Comparison of ENCODE assay signal across 1 cellular context in genomic region chr1:54714881-54715492, GRCh38.
TF ChIP-seq lines count a peak whose summit lies in the region.

No MANE protein-coding gene starts in this region.

TF ChIP-seq in GM12878, 131 proteins besides CTCF, POLR2A, EP300 and RAD21 (continued from another document):
- TF ChIP-seq GABPA (IDR thresholded peaks at IDR 0.05; ENCODE audit: low read depth) (no peak), ETV6 (conservative IDR thresholded peaks at IDR 0.05 in 1 of 2, IDR thresholded peaks at IDR 0.05 in 1 of 2; ENCODE audit: borderline replicate concordance in 1 of 2, low read depth in 1 of 2) (no peak), WRNIP1 (IDR thresholded peaks at IDR 0.05; ENCODE audit: borderline replicate concordance, low read depth, low read length) (no peak), SUPT20H (IDR thresholded peaks at IDR 0.05; ENCODE audit: borderline replicate concordance, control insufficient read depth, low read depth, low read length) (no peak), E2F4 (IDR thresholded peaks at IDR 0.05; ENCODE audit: low read depth, low read length) (no peak), NRF1 (conservative IDR thresholded peaks at IDR 0.05; ENCODE audit: low read depth, low read length) (no peak), ZNF24 (IDR thresholded peaks at IDR 0.05) (no peak), SIX5 (IDR thresholded peaks at IDR 0.05; ENCODE audit: low read depth, low read length, severe bottlenecking) (no peak), HDAC2 (IDR thresholded peaks at IDR 0.05) (no peak)
- TF ChIP-seq, protein P1, sequence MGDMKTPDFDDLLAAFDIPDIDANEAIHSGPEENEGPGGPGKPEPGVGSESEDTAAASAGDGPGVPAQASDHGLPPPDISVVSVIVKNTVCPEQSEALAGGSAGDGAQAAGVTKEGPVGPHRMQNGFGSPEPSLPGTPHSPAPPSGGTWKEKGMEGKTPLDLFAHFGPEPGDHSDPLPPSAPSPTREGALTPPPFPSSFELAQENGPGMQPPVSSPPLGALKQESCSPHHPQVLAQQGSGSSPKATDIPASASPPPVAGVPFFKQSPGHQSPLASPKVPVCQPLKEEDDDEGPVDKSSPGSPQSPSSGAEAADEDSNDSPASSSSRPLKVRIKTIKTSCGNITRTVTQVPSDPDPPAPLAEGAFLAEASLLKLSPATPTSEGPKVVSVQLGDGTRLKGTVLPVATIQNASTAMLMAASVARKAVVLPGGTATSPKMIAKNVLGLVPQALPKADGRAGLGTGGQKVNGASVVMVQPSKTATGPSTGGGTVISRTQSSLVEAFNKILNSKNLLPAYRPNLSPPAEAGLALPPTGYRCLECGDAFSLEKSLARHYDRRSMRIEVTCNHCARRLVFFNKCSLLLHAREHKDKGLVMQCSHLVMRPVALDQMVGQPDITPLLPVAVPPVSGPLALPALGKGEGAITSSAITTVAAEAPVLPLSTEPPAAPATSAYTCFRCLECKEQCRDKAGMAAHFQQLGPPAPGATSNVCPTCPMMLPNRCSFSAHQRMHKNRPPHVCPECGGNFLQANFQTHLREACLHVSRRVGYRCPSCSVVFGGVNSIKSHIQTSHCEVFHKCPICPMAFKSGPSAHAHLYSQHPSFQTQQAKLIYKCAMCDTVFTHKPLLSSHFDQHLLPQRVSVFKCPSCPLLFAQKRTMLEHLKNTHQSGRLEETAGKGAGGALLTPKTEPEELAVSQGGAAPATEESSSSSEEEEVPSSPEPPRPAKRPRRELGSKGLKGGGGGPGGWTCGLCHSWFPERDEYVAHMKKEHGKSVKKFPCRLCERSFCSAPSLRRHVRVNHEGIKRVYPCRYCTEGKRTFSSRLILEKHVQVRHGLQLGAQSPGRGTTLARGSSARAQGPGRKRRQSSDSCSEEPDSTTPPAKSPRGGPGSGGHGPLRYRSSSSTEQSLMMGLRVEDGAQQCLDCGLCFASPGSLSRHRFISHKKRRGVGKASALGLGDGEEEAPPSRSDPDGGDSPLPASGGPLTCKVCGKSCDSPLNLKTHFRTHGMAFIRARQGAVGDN (IDR thresholded peaks at IDR 0.05), result no peak
- TF ChIP-seq, protein P2, sequence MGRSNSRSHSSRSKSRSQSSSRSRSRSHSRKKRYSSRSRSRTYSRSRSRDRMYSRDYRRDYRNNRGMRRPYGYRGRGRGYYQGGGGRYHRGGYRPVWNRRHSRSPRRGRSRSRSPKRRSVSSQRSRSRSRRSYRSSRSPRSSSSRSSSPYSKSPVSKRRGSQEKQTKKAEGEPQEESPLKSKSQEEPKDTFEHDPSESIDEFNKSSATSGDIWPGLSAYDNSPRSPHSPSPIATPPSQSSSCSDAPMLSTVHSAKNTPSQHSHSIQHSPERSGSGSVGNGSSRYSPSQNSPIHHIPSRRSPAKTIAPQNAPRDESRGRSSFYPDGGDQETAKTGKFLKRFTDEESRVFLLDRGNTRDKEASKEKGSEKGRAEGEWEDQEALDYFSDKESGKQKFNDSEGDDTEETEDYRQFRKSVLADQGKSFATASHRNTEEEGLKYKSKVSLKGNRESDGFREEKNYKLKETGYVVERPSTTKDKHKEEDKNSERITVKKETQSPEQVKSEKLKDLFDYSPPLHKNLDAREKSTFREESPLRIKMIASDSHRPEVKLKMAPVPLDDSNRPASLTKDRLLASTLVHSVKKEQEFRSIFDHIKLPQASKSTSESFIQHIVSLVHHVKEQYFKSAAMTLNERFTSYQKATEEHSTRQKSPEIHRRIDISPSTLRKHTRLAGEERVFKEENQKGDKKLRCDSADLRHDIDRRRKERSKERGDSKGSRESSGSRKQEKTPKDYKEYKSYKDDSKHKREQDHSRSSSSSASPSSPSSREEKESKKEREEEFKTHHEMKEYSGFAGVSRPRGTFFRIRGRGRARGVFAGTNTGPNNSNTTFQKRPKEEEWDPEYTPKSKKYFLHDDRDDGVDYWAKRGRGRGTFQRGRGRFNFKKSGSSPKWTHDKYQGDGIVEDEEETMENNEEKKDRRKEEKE (IDR thresholded peaks at IDR 0.05), result no peak
- TF ChIP-seq, protein P3, sequence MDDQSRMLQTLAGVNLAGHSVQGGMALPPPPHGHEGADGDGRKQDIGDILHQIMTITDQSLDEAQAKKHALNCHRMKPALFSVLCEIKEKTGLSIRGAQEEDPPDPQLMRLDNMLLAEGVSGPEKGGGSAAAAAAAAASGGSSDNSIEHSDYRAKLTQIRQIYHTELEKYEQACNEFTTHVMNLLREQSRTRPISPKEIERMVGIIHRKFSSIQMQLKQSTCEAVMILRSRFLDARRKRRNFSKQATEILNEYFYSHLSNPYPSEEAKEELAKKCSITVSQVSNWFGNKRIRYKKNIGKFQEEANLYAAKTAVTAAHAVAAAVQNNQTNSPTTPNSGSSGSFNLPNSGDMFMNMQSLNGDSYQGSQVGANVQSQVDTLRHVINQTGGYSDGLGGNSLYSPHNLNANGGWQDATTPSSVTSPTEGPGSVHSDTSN (IDR thresholded peaks at IDR 0.05; ENCODE audit: insufficient replicate concordance, low read depth, low read length), result no peak
TF ChIP-seq in GM12878: peak in this region for 0.
